Comparison of ENCODE assay signal across 1 cellular context in genomic region chr19:2192862-2193261, GRCh38.
A peak's percentile ranks its signal among the peaks of the same experiment; 100 is the strongest.
TF ChIP-seq lines count a peak whose summit lies in the region.

No MANE protein-coding gene starts in this region.

TF ChIP-seq in K562, 482 proteins besides CTCF, POLR2A, EP300 and RAD21:
- TF ChIP-seq POLR2G (IDR thresholded peaks at IDR 0.05; ENCODE audit: low read depth, low read length) (peak; percentile 54), TAF1 (IDR thresholded peaks at IDR 0.05; ENCODE audit: control insufficient read depth, extremely low read depth, insufficient read depth, low read length, severe bottlenecking) (no peak), CUX1 (CRISPR knock-in tag; IDR thresholded peaks at IDR 0.05) (no peak), ZNF354B (CRISPR knock-in tag; IDR thresholded peaks at IDR 0.05) (no peak), ZNF280B (CRISPR knock-in tag; IDR thresholded peaks at IDR 0.05) (no peak), SP1 (CRISPR knock-in tag; IDR thresholded peaks at IDR 0.05) (no peak), ATF4 (CRISPR knock-in tag; IDR thresholded peaks at IDR 0.05) (no peak)
